19 cellular contexts compared by ENCODE assay signal in the genomic region with DNA sequence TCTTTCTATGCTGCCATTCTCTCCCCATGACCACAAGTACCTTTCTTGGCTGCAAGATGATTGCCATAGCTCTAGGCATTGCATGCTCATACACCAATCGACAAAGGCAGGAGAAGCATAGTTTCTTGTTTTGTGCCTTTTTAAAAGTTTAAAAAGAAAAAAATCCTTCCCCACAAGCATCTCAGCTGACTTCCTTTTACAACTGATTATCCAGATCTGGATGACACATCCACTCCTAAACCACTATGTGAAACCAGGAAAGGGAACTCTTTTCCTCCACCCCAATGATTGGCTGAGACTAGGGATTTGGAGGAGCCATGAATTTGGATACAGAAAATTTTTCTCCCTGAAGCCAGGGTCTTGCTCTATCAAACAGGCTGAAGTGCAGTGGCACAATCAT.
DNase-seq lines count a peak whose midpoint lies in the region; ATAC-seq and TF ChIP-seq lines count a peak whose summit lies in the region.
"Had no signal": no experiment of that assay in that cellular context is flagged by ENCODE, and none has a peak within 500 bp of the region (broad histone marks: within the 10 kb centered on the region; RNA-seq: fewer than 3 reads in every experiment).

No MANE protein-coding gene starts in this region.

- ATAC-seq in SK-N-SH treated with all-trans-retinoic acid at 6 μM for 48 hours, result peak; percentile 47; the same call in 2 of the 3 replicates
- ATAC-seq in GM18520 (IDR thresholded peaks at IDR 0.05; ENCODE audit: unreplicated experiment), result no peak
- ATAC-seq in GM19023 (IDR thresholded peaks at IDR 0.05; ENCODE audit: unreplicated experiment), result no peak
- ATAC-seq in GM21390 (IDR thresholded peaks at IDR 0.05; ENCODE audit: unreplicated experiment), result no peak
- ATAC-seq: activated CD8-positive, alpha-beta T cell treated with anti-CD3 and anti-CD28 coated beads for 36 hours; T-helper 17 cell had no signal

- in situ Hi-C loops in ACHN (cut with HindIII; ENCODE audit: low pct_ligation_motif_present, low pct_unique_long_range_greater_than_20kb, low sequenced_read_pairs), result loop anchor here (10.0 kb wide), 1 partner anchor 159 kb away; no protein-coding TSS in a partner anchor

- peak; percentile 67 for DNase-seq in ACHN
- DNase-seq in ELR (ENCODE audit: low read depth), result peak; percentile 49
- peak; percentile 77 for DNase-seq in foreskin melanocyte
- DNase-seq in NCI-H1417 treated with DMSO at 0.1 percent for 48 hours (lab: John Stamatoyannopoulos, UW), result no peak
- DNase-seq: activated CD8-positive, alpha-beta T cell treated with anti-CD3 and anti-CD28 coated beads for 36 hours; activated naive CD4-positive, alpha-beta T cell treated with anti-CD3 and anti-CD28 coated beads, Interleukin-2, amount 50 U/mL, for 16 hours; activated T-cell treated with anti-CD3 and anti-CD28 coated beads, Interleukin-2, amount 50 U/mL, for 24 hours; CD4-positive, alpha-beta memory T cell; DMS79 treated with DMSO at 0.1 percent for 48 hours; GOT3; midbrain; NCI-H1436; SHP77 treated with DMSO at 0.1 percent for 48 hours; T-helper 17 cell; uterus had no signal

TF ChIP-seq in SK-N-SH treated with all-trans-retinoic acid at 6 μM for 48 hours, 23 proteins besides CTCF, POLR2A, EP300 and RAD21:
- no peak for TF ChIP-seq TOX (CRISPR knock-in tag; IDR thresholded peaks at IDR 0.05; ENCODE audit: borderline replicate concordance)
- no peak for TF ChIP-seq ISL1 (CRISPR knock-in tag; IDR thresholded peaks at IDR 0.05)
- TF ChIP-seq ZFP3 (CRISPR knock-in tag; IDR thresholded peaks at IDR 0.05), result no peak
- TF ChIP-seq ZC3H10 (CRISPR knock-in tag; IDR thresholded peaks at IDR 0.05), result no peak
- TF ChIP-seq OSR1 (CRISPR knock-in tag; IDR thresholded peaks at IDR 0.05), result no peak
- TF ChIP-seq ZNF70 (CRISPR knock-in tag; IDR thresholded peaks at IDR 0.05), result no peak
- no peak for TF ChIP-seq BACH2 (CRISPR knock-in tag; IDR thresholded peaks at IDR 0.05; ENCODE audit: borderline replicate concordance)
- no peak for TF ChIP-seq PPARA (CRISPR knock-in tag; IDR thresholded peaks at IDR 0.05; ENCODE audit: borderline replicate concordance)
- TF ChIP-seq CSDC2 (CRISPR knock-in tag; IDR thresholded peaks at IDR 0.05), result no peak
- TF ChIP-seq ZNF8 (CRISPR knock-in tag; IDR thresholded peaks at IDR 0.05), result no peak
- TF ChIP-seq SNAI2 (CRISPR knock-in tag; IDR thresholded peaks at IDR 0.05), result no peak
- TF ChIP-seq, protein P1, sequence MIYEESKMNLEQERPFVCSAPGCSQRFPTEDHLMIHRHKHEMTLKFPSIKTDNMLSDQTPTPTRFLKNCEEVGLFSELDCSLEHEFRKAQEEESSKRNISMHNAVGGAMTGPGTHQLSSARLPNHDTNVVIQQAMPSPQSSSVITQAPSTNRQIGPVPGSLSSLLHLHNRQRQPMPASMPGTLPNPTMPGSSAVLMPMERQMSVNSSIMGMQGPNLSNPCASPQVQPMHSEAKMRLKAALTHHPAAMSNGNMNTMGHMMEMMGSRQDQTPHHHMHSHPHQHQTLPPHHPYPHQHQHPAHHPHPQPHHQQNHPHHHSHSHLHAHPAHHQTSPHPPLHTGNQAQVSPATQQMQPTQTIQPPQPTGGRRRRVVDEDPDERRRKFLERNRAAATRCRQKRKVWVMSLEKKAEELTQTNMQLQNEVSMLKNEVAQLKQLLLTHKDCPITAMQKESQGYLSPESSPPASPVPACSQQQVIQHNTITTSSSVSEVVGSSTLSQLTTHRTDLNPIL (CRISPR knock-in tag; IDR thresholded peaks at IDR 0.05; ENCODE audit: low read depth), result no peak
- no peak for TF ChIP-seq RARB (CRISPR knock-in tag; IDR thresholded peaks at IDR 0.05)
- TF ChIP-seq, protein P2, sequence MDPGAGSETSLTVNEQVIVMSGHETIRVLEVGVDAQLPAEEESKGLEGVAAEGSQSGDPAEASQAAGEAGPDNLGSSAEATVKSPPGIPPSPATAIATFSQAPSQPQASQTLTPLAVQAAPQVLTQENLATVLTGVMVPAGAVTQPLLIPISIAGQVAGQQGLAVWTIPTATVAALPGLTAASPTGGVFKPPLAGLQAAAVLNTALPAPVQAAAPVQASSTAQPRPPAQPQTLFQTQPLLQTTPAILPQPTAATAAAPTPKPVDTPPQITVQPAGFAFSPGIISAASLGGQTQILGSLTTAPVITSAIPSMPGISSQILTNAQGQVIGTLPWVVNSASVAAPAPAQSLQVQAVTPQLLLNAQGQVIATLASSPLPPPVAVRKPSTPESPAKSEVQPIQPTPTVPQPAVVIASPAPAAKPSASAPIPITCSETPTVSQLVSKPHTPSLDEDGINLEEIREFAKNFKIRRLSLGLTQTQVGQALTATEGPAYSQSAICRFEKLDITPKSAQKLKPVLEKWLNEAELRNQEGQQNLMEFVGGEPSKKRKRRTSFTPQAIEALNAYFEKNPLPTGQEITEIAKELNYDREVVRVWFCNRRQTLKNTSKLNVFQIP (CRISPR knock-in tag; IDR thresholded peaks at IDR 0.05; ENCODE audit: borderline replicate concordance, low read depth), result no peak
- TF ChIP-seq ZNF565 (CRISPR knock-in tag; conservative IDR thresholded peaks at IDR 0.05; ENCODE audit: low read depth), result no peak
- no peak for TF ChIP-seq PATZ1 (CRISPR knock-in tag; IDR thresholded peaks at IDR 0.05; ENCODE audit: borderline replicate concordance)
- no peak for TF ChIP-seq ESRRG (CRISPR knock-in tag; IDR thresholded peaks at IDR 0.05)
- TF ChIP-seq TCF4 (CRISPR knock-in tag; IDR thresholded peaks at IDR 0.05; ENCODE audit: borderline replicate concordance), result no peak
- TF ChIP-seq CSRNP3 (CRISPR knock-in tag; IDR thresholded peaks at IDR 0.05), result no peak
- TF ChIP-seq GLIS3 (CRISPR knock-in tag; IDR thresholded peaks at IDR 0.05), result no peak
TF ChIP-seq in SK-N-SH treated with all-trans-retinoic acid at 6 μM for 48 hours: peak in this region for 0.
